ENCODE assay signal across 20 cellular contexts in the genomic region with DNA sequence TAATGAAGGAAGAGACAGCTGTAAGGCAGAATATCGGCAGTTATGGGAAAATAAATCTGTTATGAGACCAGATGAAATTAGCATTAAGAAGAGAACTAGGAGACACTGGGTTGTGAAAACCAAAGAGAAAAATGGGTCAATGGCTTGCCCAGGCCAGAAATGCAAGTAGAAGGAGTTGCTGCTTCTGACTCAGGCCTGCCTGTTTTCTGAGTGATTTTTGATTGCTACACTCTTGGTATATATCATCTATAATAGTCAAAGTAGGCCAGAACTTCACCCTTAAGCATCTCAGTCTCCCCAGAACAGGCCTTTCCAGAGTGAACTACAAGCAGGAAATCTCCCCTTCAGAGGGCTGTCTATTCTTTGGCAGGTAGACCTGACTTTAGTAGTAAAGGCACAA.
DNase-seq lines count a peak whose midpoint lies in the region; TF ChIP-seq lines count a peak whose summit lies in the region.
"Had no signal": no experiment of that assay in that cellular context is flagged by ENCODE, and none has a peak within 500 bp of the region (broad histone marks: within the 10 kb centered on the region; RNA-seq: fewer than 3 reads in every experiment).

No MANE protein-coding gene starts in this region.

- H3K4me3 ChIP-seq in osteoblast (ENCODE audit: insufficient read depth, low read length): no peak overlapping the region
- H3K4me3 ChIP-seq: K562, SJCRH30 had no signal

- no peaks in the 10 kb centered on the region for H3K27me3 ChIP-seq in osteoblast (ENCODE audit: insufficient read depth, low read length)
- H3K27me3 ChIP-seq: SJCRH30 had no signal

- no peaks in the 10 kb centered on the region; the same call in 1 of the 2 replicates for H3K27me3 Mint-ChIP-seq in HFFc6 (ENCODE audit: insufficient read depth)
- H3K27me3 Mint-ChIP-seq: B cell had no signal

- DNase-seq in HFFc6: no peak
- peak; percentile 60 for DNase-seq in amniotic epithelial cell (ENCODE audit: low read depth)
- DNase-seq in iris pigment epithelial cell (ENCODE audit: low read depth): peak; percentile 59
- DNase-seq in osteoblast (ENCODE audit: insufficient read length, low spot score, missing footprints): no peak
- DNase-seq in MV-4-11 (lab: John Stamatoyannopoulos, UW): no peak
- no peak for DNase-seq in stimulated activated CD4-positive, alpha-beta T cell treated with anti-CD3 and anti-CD28 coated beads, Interleukin-12 subunit alpha, Interleukin-12 subunit beta, amount 100 ng/mL, for 4 hours
- no peak for DNase-seq in iPS-NIHi7 (ENCODE audit: extremely low spot score)
- DNase-seq in SKM-1 treated with dmso at 0.1 percent for 144 hours (lab: John Stamatoyannopoulos, UW; ENCODE audit: unreplicated experiment): no peak
- DNase-seq: ACHN; CD4-positive, CD25-positive, alpha-beta regulatory T cell; H9; NCI-H1417 treated with DMSO at 0.1 percent for 48 hours; NCI-H1930; NCI-H446 treated with DMSO at 0.1 percent for 48 hours; NK-92 treated with Interleukin-12 subunit alpha and Interleukin-12 subunit beta, amount 100 ng/mL, for 24 hours; OCI-M1; SJCRH30 had no signal

- no peak for TF ChIP-seq CTCF in HFFc6 (IDR thresholded peaks at IDR 0.05)
- TF ChIP-seq CTCF in osteoblast (IDR thresholded peaks at IDR 0.05; ENCODE audit: extremely low read depth, low read depth, low read length): no peak

- peak overlapping the region; percentile 68 for H3K27ac ChIP-seq in osteoblast (ENCODE audit: low read depth, low read length)
- H3K27ac ChIP-seq: RWPE1, SJCRH30 had no signal

- no peaks in the 10 kb centered on the region for H4K20me1 ChIP-seq in osteoblast (ENCODE audit: insufficient read depth, low read length)

- H3K4me1 ChIP-seq in osteoblast (ENCODE audit: insufficient read depth, low read length): peaks cover 26% of the 10 kb centered on the region
- H3K4me1 ChIP-seq: SJCRH30 had no signal

- H3K36me3 ChIP-seq in osteoblast (ENCODE audit: insufficient read depth, low read length): no peaks in the 10 kb centered on the region

- H3K4me2 ChIP-seq in osteoblast (ENCODE audit: insufficient read depth, low read length): no peak overlapping the region

- peaks cover 4% of the 10 kb centered on the region; the same call in 1 of the 2 replicates for H3K36me3 Mint-ChIP-seq in HFFc6 (ENCODE audit: low read depth)
- H3K36me3 Mint-ChIP-seq: CD4-positive, CD25-positive, alpha-beta regulatory T cell had no signal

- no peaks in the 10 kb centered on the region for H3K9me3 ChIP-seq in osteoblast (ENCODE audit: low read depth, low read length)
- H3K9me3 ChIP-seq: SJCRH30 had no signal

- no peak overlapping the region for H2AFZ ChIP-seq in osteoblast (ENCODE audit: low read length)

- no peaks in the 10 kb centered on the region for H3K9me3 Mint-ChIP-seq in HFFc6
- H3K9me3 Mint-ChIP-seq: H9 had no signal

- peak overlapping the region; percentile 66 for H3K27ac Mint-ChIP-seq in HFFc6
- H3K27ac Mint-ChIP-seq: B cell; CD4-positive, CD25-positive, alpha-beta regulatory T cell; H9 had no signal

- no peaks in the 10 kb centered on the region for H3K79me2 ChIP-seq in osteoblast (ENCODE audit: insufficient read depth, low read length)

- H3K4me1 Mint-ChIP-seq in HFFc6 (ENCODE audit: low read depth): peaks cover 70% of the 10 kb centered on the region
- H3K4me1 Mint-ChIP-seq: CD4-positive, CD25-positive, alpha-beta regulatory T cell had no signal

- H3K4me3 Mint-ChIP-seq in HFFc6: no peak overlapping the region
- H3K4me3 Mint-ChIP-seq: B cell; CD4-positive, CD25-positive, alpha-beta regulatory T cell; H9 had no signal

Comparison
In these comparisons a context has a peak if more than half of its experiments do, and no peak if none do; other contexts are left out.
1. DNase-seq: peak in amniotic epithelial cell (single experiment) and iris pigment epithelial cell (single experiment); none in HFFc6 (single experiment), osteoblast (single experiment), MV-4-11 (single experiment), stimulated activated CD4-positive, alpha-beta T cell treated with anti-CD3 and anti-CD28 coated beads, Interleukin-12 subunit alpha, Interleukin-12 subunit beta, amount 100 ng/mL, for 4 hours (single experiment), iPS-NIHi7 (single experiment) and SKM-1 treated with dmso at 0.1 percent for 144 hours (single experiment).